In genomic region chr7:151409555-151410404, GRCh38 we compare ENCODE assay signal across 9 cellular contexts. TPM values are rescaled to one million over a fixed set of nuclear protein-coding genes. Genes with fewer than 3 reads are reported as not detected.
DNase-seq lines count a peak whose midpoint lies in the region; ATAC-seq, FAIRE-seq and TF ChIP-seq lines count a peak whose summit lies in the region.
"Had no signal": no experiment of that assay in that cellular context is flagged by ENCODE, and none has a peak within 500 bp of the region (broad histone marks: within the 10 kb centered on the region; RNA-seq: fewer than 3 reads in every experiment).

A gene with protein sequence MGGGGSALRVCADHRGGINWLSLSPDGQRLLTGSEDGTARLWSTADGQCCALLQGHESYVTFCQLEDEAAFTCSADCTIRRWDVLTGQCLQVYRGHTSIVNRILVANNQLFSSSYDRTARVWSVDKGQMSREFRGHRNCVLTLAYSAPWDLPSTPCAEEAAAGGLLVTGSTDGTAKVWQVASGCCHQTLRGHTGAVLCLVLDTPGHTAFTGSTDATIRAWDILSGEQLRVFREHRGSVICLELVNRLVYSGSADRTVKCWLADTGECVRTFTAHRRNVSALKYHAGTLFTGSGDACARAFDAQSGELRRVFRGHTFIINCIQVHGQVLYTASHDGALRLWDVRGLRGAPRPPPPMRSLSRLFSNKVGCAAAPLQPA (minus strand): TSS chr7:151410038. CDS start chr7:151409589, 449 bp downstream.

- CTCF ChIA-PET in GM12878 (lab: Yijun Ruan, JAX), result no interaction called here
- CTCF ChIA-PET in HepG2 (lab: Yijun Ruan, JAX; ENCODE audit: low intra/inter-chr PET ratio, low total read pairs), result no interaction called here

- RAD21 ChIA-PET in GM12878 (lab: Charles Lee; ENCODE audit: unreplicated experiment), result no interaction called here

- in situ Hi-C loops in GM12878 (cut with MboI) (no loop called here), HepG2 (cut with HindIII; ENCODE audit: extremely low pct_ligation_motif_present, low pct_unique_long_range_greater_than_20kb) (no loop called here)

- H3K27me3 ChIP-seq in GM12878 (replicated peaks in 1 of 2; ENCODE audit: control insufficient read depth in 2 of 2, insufficient read depth in 2 of 2, low read length in 1 of 2), result peaks cover 12 to 15% of the 10 kb centered on the region in 2 experiments; a peak in 3 of 4 replicates
- H3K27me3 ChIP-seq in HepG2 (ENCODE audit: control insufficient read depth in 1 of 2, insufficient read depth in 2 of 2, low read length in 2 of 2), result peaks cover 2 to 56% of the 10 kb centered on the region in 2 experiments
- no peaks in the 10 kb centered on the region for H3K27me3 ChIP-seq in testis

- peak within 1 kb of the TSS; percentile 7; the same call in 1 of the 2 replicates for H2AFZ ChIP-seq in GM12878 (ENCODE audit: control insufficient read depth, low read depth, low read length)
- no peak within 1 kb of the TSS for H2AFZ ChIP-seq in HepG2 (ENCODE audit: low read length)

- TF ChIP-seq POLR2A in GM12878 (IDR thresholded peaks at IDR 0.05; ENCODE audit: low read depth, low read length), result no peak
- TF ChIP-seq POLR2A in HepG2 (IDR thresholded peaks at IDR 0.05; ENCODE audit: insufficient read depth in 1 of 2, low read depth in 2 of 2, low read length in 2 of 2), result no peak
- TF ChIP-seq POLR2A in testis (IDR thresholded peaks at IDR 0.05), result no peak

- TF ChIP-seq CTCF in GM12878 (IDR thresholded peaks at IDR 0.05 in 2 of 3, conservative IDR thresholded peaks at IDR 0.05 in 1 of 3; ENCODE audit: control insufficient read depth in 2 of 3, extremely low read depth in 1 of 3, insufficient read depth in 1 of 3, low read depth in 3 of 3, low read length in 3 of 3), result no peak
- TF ChIP-seq CTCF in HepG2 (CRISPR knock-in tag; IDR thresholded peaks at IDR 0.05), result no peak
- no peak for TF ChIP-seq CTCF in testis (IDR thresholded peaks at IDR 0.05)

- no peaks in the 10 kb centered on the region for H3K4me1 ChIP-seq in GM12878 (ENCODE audit: control insufficient read depth, insufficient read depth, low read length)
- H3K4me1 ChIP-seq in HepG2 (ENCODE audit: insufficient read depth, low read length), result peaks cover 53% of the 10 kb centered on the region
- H3K4me1 ChIP-seq in testis, result peaks cover 3% of the 10 kb centered on the region

- no peak for TF ChIP-seq EP300 in GM12878 (IDR thresholded peaks at IDR 0.05; ENCODE audit: borderline replicate concordance in 1 of 2, control insufficient read depth in 1 of 2, low read depth in 2 of 2, low read length in 2 of 2)
- no peak for TF ChIP-seq EP300 in HepG2 (IDR thresholded peaks at IDR 0.05; ENCODE audit: low read depth in 2 of 2, low read length in 2 of 2)
- no peak for TF ChIP-seq EP300 in HepG2 (CRISPR knock-in tag; IDR thresholded peaks at IDR 0.05; ENCODE audit: borderline replicate concordance)

- no peak within 1 kb of the TSS for H3K27ac ChIP-seq in GM12878 (ENCODE audit: control insufficient read depth, insufficient read depth)
- H3K27ac ChIP-seq in HepG2 (ENCODE audit: extremely low read length, insufficient read depth, low read length), result no peak within 1 kb of the TSS
- H3K27ac ChIP-seq in testis, result peak within 1 kb of the TSS; percentile 17 to 26
- H3K27ac ChIP-seq: C4-2B had no signal

- no peaks in the 10 kb centered on the region for H4K20me1 ChIP-seq in GM12878 (ENCODE audit: control insufficient read depth, insufficient read depth)
- no peaks in the 10 kb centered on the region for H4K20me1 ChIP-seq in HepG2 (ENCODE audit: insufficient read depth, low read length)

- H3K9me3 ChIP-seq in GM12878 (replicated peaks; ENCODE audit: control insufficient read depth, insufficient read depth, low read length) (no peaks in the 10 kb centered on the region), HepG2 (ENCODE audit: low read length) (no peaks in the 10 kb centered on the region), testis (no peaks in the 10 kb centered on the region)

- no peaks in the 10 kb centered on the region for H3K36me3 ChIP-seq in GM12878 (ENCODE audit: control insufficient read depth in 2 of 2, insufficient read depth in 2 of 2, low read length in 1 of 2)
- no peaks in the 10 kb centered on the region for H3K36me3 ChIP-seq in HepG2 (replicated peaks in 1 of 2; ENCODE audit: control insufficient read depth in 1 of 2, insufficient read depth in 2 of 2, low read length in 2 of 2)
- no peaks in the 10 kb centered on the region for H3K36me3 ChIP-seq in testis (ENCODE audit: low read depth, missing control alignments)

- WGBS in GM12878 (ENCODE audit: insufficient coverage, insufficient replicate concordance, low lambda C conversion rate, missing lambda C conversion rate), result 35% methylated on average over 59 of the region's 90 CpGs
- WGBS in HepG2 (ENCODE audit: low lambda C conversion rate), result 33% methylated on average over 20 of the region's 90 CpGs
- 0 to 3% methylated on average over 7 to 62 of the region's 90 CpGs for WGBS in testis, 2 donors

- H3K4me2 ChIP-seq in GM12878 (ENCODE audit: control insufficient read depth, insufficient read depth) (peak within 1 kb of the TSS; percentile 48; the same call in 1 of the 2 replicates), HepG2 (ENCODE audit: low read depth, low read length) (peak within 1 kb of the TSS; percentile 74)

- no peak for TF ChIP-seq RAD21 in GM12878 (IDR thresholded peaks at IDR 0.05; ENCODE audit: insufficient read depth, low read depth, low read length)
- TF ChIP-seq RAD21 in HepG2 (CRISPR knock-in tag; IDR thresholded peaks at IDR 0.05), result no peak

- FAIRE-seq in GM12878 (lab: Jason Lieb, UNC) (no peak), HepG2 (lab: Jason Lieb, UNC) (no peak)

- DNase-seq in NCI-H748 (lab: John Stamatoyannopoulos, UW; ENCODE audit: unreplicated experiment), result peak; percentile 38
- DNase-seq in NCI-H748 treated with DMSO at 0.1 percent for 48 hours (lab: John Stamatoyannopoulos, UW), result no peak
- DNase-seq in GM12878 (ENCODE audit: low read depth, low spot score), result no peak
- no peak for DNase-seq in HepG2 (ENCODE audit: low spot score)
- no peak for DNase-seq in testis
- no peak for DNase-seq in COLO829 (ENCODE audit: low spot score)
- DNase-seq in activated CD4-positive, CD25-positive, alpha-beta regulatory T cell (lab: John Stamatoyannopoulos, UW), result no peak

- intact Hi-C loops in GM12878 (cut with micrococcal nuclease; ENCODE audit: unreplicated experiment), result loop anchor here (2.0 kb wide), 1 partner anchor 41 kb away; no protein-coding TSS in a partner anchor
- intact Hi-C loops in HepG2 (cut with micrococcal nuclease; ENCODE audit: unreplicated experiment), result loop anchor here (5.0 kb wide), 1 partner anchor 38 kb away; no protein-coding TSS in a partner anchor
- intact Hi-C loops in testis (cut with DNase I; ENCODE audit: low total_unique reads), result no loop called here

- no peak within 1 kb of the TSS for H3K9ac ChIP-seq in GM12878 (ENCODE audit: control insufficient read depth, insufficient read depth, low read length)
- peak within 1 kb of the TSS; percentile 58; the same call in 1 of the 2 replicates for H3K9ac ChIP-seq in HepG2 (ENCODE audit: insufficient read depth, low read depth, low read length)

- BruUV-seq in GM12878 (replicated peaks; lab: Mats Ljungman, UMichigan), result no TSS peak
- no TSS peak for BruUV-seq in HepG2 (replicated peaks; lab: Mats Ljungman, UMichigan)

- POLR2A ChIA-PET in GM12878 (lab: Charles Lee), result no interaction called here
- POLR2A ChIA-PET in HepG2 (lab: Yijun Ruan, JAX), result no interaction called here

- no peaks in the 10 kb centered on the region for H3K79me2 ChIP-seq in GM12878 (ENCODE audit: control insufficient read depth, insufficient read depth, low read length)
- H3K79me2 ChIP-seq in HepG2 (ENCODE audit: insufficient read depth, low read length), result no peaks in the 10 kb centered on the region

- H3K4me3 ChIP-seq in GM12878 (no peak within 1 kb of the TSS), HepG2 (replicated peaks in 1 of 3; ENCODE audit: insufficient read depth in 1 of 3, low read depth in 2 of 3, low read length in 3 of 3) (peak within 1 kb of the TSS; percentile 45 to 76 (median 65); a peak in 5 of 6 replicates), testis (peak within 1 kb of the TSS; percentile 65 to 66)

- ATAC-seq in GM12878 (no peak), HepG2 (peak; percentile 22), HG03571 (IDR thresholded peaks at IDR 0.05; ENCODE audit: unreplicated experiment) (no peak)

- SMC1A ChIA-PET in GM12878 (lab: Charles Lee; ENCODE audit: uncharacterized antibody, unreplicated experiment), result no interaction called here

RNA-seq across cellular contexts. Expression of the gene that starts here (rescaled TPM):
- total RNA-seq in GM12878 (2013; cell fraction: nucleolus; rRNA removed), result 5.1 and 8.3 TPM in 2 replicates
- total RNA-seq in GM12878 (2014; rRNA removed) (not detected in 2 replicates), GM12878 (2014; rRNA removed; fragmentation: Illumina TruSeq; extraction: Trizol) (not detected in 2 replicates), GM12878 (2021) (not detected in 2 replicates), HepG2 (2016; rRNA removed; fragmentation: Illumina TruSeq; extraction: Trizol) (0.11 TPM in 1 of 2 replicates, not detected in the other), testis (10 to 100 TPM in 1 of 2 donors, 1 to 10 TPM in 1; 9.6 to 20.3 TPM)
- 0.29 TPM for polyA plus RNA-seq in GM12878 (2011; ENCODE audit: low read depth)
- polyA plus RNA-seq in GM12878 (2011; rRNA removed) (0.15 and 0.22 TPM in 2 replicates), GM12878 (2014; fragmentation: Illumina TruSeq; extraction: Trizol) (not detected in 2 replicates), GM12878 (2014; fragmentation: Nextera tagmentation; extraction: Ambion mirVana) (under 1 TPM in 1 of 2 experiments, not detected in 1; 0.05 TPM), GM12878 (2014; rRNA removed) (not detected in 2 replicates), GM12878 (2016; fragmentation: Nextera tagmentation; extraction: Ambion mirVana) (under 1 TPM in 1 of 2 experiments, not detected in 1; 0.19 TPM), HepG2 (2011; rRNA removed) (2.9 and 4.3 TPM in 2 replicates), testis (ENCODE audit: insufficient read depth, low read depth, low replicate concordance) (2.8 TPM)
- polyA plus RNA-seq in GM12878 (2011; cell fraction: cytosol; rRNA removed), result 0.24 and 0.38 TPM in 2 replicates
- polyA plus RNA-seq in GM12878 (2011; cell fraction: nucleus; rRNA removed), result 2.7 and 4.6 TPM in 2 replicates
- 0.26 and 0.65 TPM in 2 replicates for polyA plus RNA-seq in GM12878 (2012)
- polyA minus RNA-seq in GM12878 (2011; rRNA and poly(A)+ RNA removed), result 0.37 and 1.0 TPM in 2 replicates
- polyA minus RNA-seq in GM12878 (2011; cell fraction: cytosol; rRNA and poly(A)+ RNA removed), result not detected in 2 replicates
- polyA minus RNA-seq in GM12878 (2011; cell fraction: nucleus; rRNA and poly(A)+ RNA removed), result 0.57 and 0.73 TPM in 2 replicates
- total RNA-seq in HepG2 (2016; cell fraction: cytosol; rRNA removed; fragmentation: Illumina TruSeq; extraction: Trizol; ENCODE audit: low read depth), result not detected in 2 replicates
- total RNA-seq in HepG2 (2016; cell fraction: insoluble cytoplasmic fraction; rRNA removed; fragmentation: Illumina TruSeq; extraction: Trizol), result not detected in 2 replicates
- total RNA-seq in HepG2 (2016; cell fraction: membrane; rRNA removed; fragmentation: Illumina TruSeq; extraction: Trizol), result 0.24 TPM in 1 of 2 replicates, not detected in the other
- total RNA-seq in HepG2 (2016; cell fraction: nucleus; rRNA removed; fragmentation: Illumina TruSeq; extraction: Trizol), result 0.50 TPM in 1 of 2 replicates, not detected in the other
- 1.2 and 2.5 TPM in 2 replicates for polyA plus RNA-seq in HepG2 (2011; cell fraction: cytosol; rRNA removed)
- polyA plus RNA-seq in HepG2 (2011; cell fraction: nucleus; rRNA removed), result 22.1 and 28.5 TPM in 2 replicates
- 1.7 and 1.9 TPM in 2 replicates for polyA plus RNA-seq in HepG2 (2012)
- 0.14 TPM in 1 of 2 replicates, not detected in the other for polyA plus RNA-seq in HepG2 (2016; cell fraction: cytosol; fragmentation: Illumina TruSeq; extraction: Trizol; ENCODE audit: low read depth)
- polyA plus RNA-seq in HepG2 (2016; cell fraction: insoluble cytoplasmic fraction; fragmentation: Illumina TruSeq; extraction: Trizol; ENCODE audit: low read depth), result not detected in 2 replicates
- 0.15 and 0.16 TPM in 2 replicates for polyA plus RNA-seq in HepG2 (2016; cell fraction: membrane; fragmentation: Illumina TruSeq; extraction: Trizol; ENCODE audit: low read depth)
- 0.61 TPM in 1 of 2 replicates, not detected in the other for polyA plus RNA-seq in HepG2 (2016; cell fraction: nucleus; fragmentation: Illumina TruSeq; extraction: Trizol; ENCODE audit: insufficient read depth, low read depth)
- polyA minus RNA-seq in HepG2 (2011; rRNA and poly(A)+ RNA removed; ENCODE audit: low replicate concordance), result 3.2 TPM in 1 of 2 replicates, not detected in the other
- polyA minus RNA-seq in HepG2 (2011; cell fraction: cytosol; rRNA and poly(A)+ RNA removed), result 0.59 and 1.6 TPM in 2 replicates
- polyA minus RNA-seq in HepG2 (2011; cell fraction: nucleus; rRNA and poly(A)+ RNA removed), result 5.0 TPM in 2 replicates

Comparison
In these comparisons a context has a peak if more than half of its experiments do, and no peak if none do; other contexts are left out.
1. H3K27ac ChIP-seq: peak in testis (2 of 2); none in GM12878 (single experiment) and HepG2 (single experiment).